In the genomic region with DNA sequence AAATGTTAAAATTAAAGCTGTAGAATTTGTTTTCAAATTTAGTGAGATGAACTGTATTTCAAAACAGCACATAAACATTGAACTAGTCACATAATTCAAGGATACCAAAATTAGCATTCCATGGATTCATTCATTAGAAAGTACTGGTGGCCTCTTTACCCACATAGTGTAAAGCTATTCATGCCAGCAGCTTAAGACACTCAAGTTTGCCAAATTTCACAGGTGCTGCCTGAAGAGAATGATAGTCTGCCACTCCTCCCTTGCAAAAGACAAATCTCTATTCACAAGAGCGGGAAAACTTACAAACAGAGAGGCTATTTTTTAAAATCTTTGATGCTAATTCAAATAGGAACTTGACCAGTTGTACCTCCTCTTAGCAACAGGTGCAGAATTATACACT, we compare ENCODE assay signal across 19 cellular contexts.
DNase-seq lines count a peak whose midpoint lies in the region; ATAC-seq and TF ChIP-seq lines count a peak whose summit lies in the region.
"Had no signal": no experiment of that assay in that cellular context is flagged by ENCODE, and none has a peak within 500 bp of the region (broad histone marks: within the 10 kb centered on the region; RNA-seq: fewer than 3 reads in every experiment).

No MANE protein-coding gene starts in this region.

- POLR2A ChIA-PET in SK-N-SH (lab: Yijun Ruan, JAX) = no interaction called here
- POLR2A ChIA-PET in activated CD4-positive, alpha-beta memory T cell treated with anti-CD3 and anti-CD28 coated beads, Interleukin-2, amount 10 ng/mL, durations not matched to agents 7 days and 5 days (lab: Charles Lee) = no interaction called here
- POLR2A ChIA-PET in CD4-positive, alpha-beta T cell (lab: Charles Lee) = no interaction called here

- H3K4me1 ChIP-seq in SK-N-SH (ENCODE audit: control insufficient read depth in 1 of 2, insufficient read depth in 2 of 2, low read depth in 1 of 2, low read length in 1 of 2) (no peaks in the 10 kb centered on the region), lower lobe of right lung (no peaks in the 10 kb centered on the region)
- H3K4me1 ChIP-seq: BE2C had no signal

- H2AFZ ChIP-seq in SK-N-SH (ENCODE audit: low read depth) = 0 out of 2 replicates have a peak overlapping the region, but pooled peaks have one; percentile 51

- ATAC-seq in SK-N-SH treated with all-trans-retinoic acid at 6 μM for 48 hours = no peak
- ATAC-seq in lower lobe of right lung = no peak
- ATAC-seq in CD4-positive, alpha-beta T cell (ENCODE audit: poor library complexity) = no peak
- ATAC-seq: CD8-positive, alpha-beta T cell had no signal

- no peak overlapping the region for H3K4me2 ChIP-seq in SK-N-SH

- no peaks in the 10 kb centered on the region for H3K36me3 ChIP-seq in SK-N-SH (replicated peaks in 1 of 2; ENCODE audit: control insufficient read depth in 1 of 2, insufficient read depth in 2 of 2, low read length in 1 of 2)
- H3K36me3 ChIP-seq in lower lobe of right lung = no peaks in the 10 kb centered on the region
- H3K36me3 ChIP-seq: BE2C had no signal

- no peak for TF ChIP-seq RAD21 in SK-N-SH (IDR thresholded peaks at IDR 0.05; ENCODE audit: low read length)

- no peaks in the 10 kb centered on the region for H3K4me1 Mint-ChIP-seq in activated CD4-positive, alpha-beta memory T cell treated with anti-CD3 and anti-CD28 coated beads, Interleukin-2, amount 10 ng/mL, durations not matched to agents 7 days and 5 days
- H3K4me1 Mint-ChIP-seq in CD4-positive, alpha-beta T cell (ENCODE audit: low read depth) = no peaks in the 10 kb centered on the region

- no peaks in the 10 kb centered on the region for H3K27me3 ChIP-seq in SK-N-SH (ENCODE audit: insufficient read depth)
- no peaks in the 10 kb centered on the region for H3K27me3 ChIP-seq in lower lobe of right lung (ENCODE audit: low read depth)
- no peaks in the 10 kb centered on the region for H3K27me3 ChIP-seq in CD4-positive, alpha-beta T cell (ENCODE audit: control insufficient read depth, insufficient read depth, low read length)
- H3K27me3 ChIP-seq: BE2C had no signal

- intact Hi-C loops in lower lobe of right lung (cut with DNase I) = no loop called here
- intact Hi-C loops in CD4-positive, alpha-beta T cell (cut with DNase I, micrococcal nuclease) = no loop called here

- H3K27ac ChIP-seq in SK-N-SH (ENCODE audit: low read depth in 2 of 2, low read length in 1 of 2) = no peak overlapping the region
- H3K27ac ChIP-seq in lower lobe of right lung = no peak overlapping the region
- H3K27ac ChIP-seq in CD4-positive, alpha-beta T cell (ENCODE audit: low read depth, low read length) = no peak overlapping the region
- H3K27ac ChIP-seq: C4-2B, HL-60 had no signal

- no peaks in the 10 kb centered on the region for H4K20me1 ChIP-seq in SK-N-SH (ENCODE audit: insufficient read depth)

- no peak for TF ChIP-seq EP300 in SK-N-SH (IDR thresholded peaks at IDR 0.05; ENCODE audit: borderline replicate concordance in 1 of 2, low read depth in 1 of 2, low read length in 1 of 2)

- no peak overlapping the region for H3K9ac ChIP-seq in SK-N-SH

- no peaks in the 10 kb centered on the region for H3K36me3 Mint-ChIP-seq in activated CD4-positive, alpha-beta memory T cell treated with anti-CD3 and anti-CD28 coated beads, Interleukin-2, amount 10 ng/mL, durations not matched to agents 7 days and 5 days (ENCODE audit: low read depth)
- H3K36me3 Mint-ChIP-seq in CD4-positive, alpha-beta T cell (ENCODE audit: low read depth) = no peaks in the 10 kb centered on the region
- H3K36me3 Mint-ChIP-seq: CD8-positive, alpha-beta T cell had no signal

- no peaks in the 10 kb centered on the region for H3K9me2 ChIP-seq in SK-N-SH

- H3K4me3 Mint-ChIP-seq in activated CD4-positive, alpha-beta memory T cell treated with anti-CD3 and anti-CD28 coated beads, Interleukin-2, amount 10 ng/mL, durations not matched to agents 7 days and 5 days = no peak overlapping the region
- H3K4me3 Mint-ChIP-seq in CD4-positive, alpha-beta T cell = no peak overlapping the region
- H3K4me3 Mint-ChIP-seq: CD8-positive, alpha-beta T cell; HFFc6 had no signal

- no peak for DNase-seq in SK-N-SH
- DNase-seq in astrocyte of the hippocampus (ENCODE audit: low read depth, low spot score) = peak; percentile 4
- peak; percentile 6 for DNase-seq in iPS-NIHi11 (ENCODE audit: low spot score)
- no peak for DNase-seq in NCI-H524 (lab: John Stamatoyannopoulos, UW)
- DNase-seq in activated CD4-positive, alpha-beta memory T cell treated with anti-CD3 and anti-CD28 coated beads, Interleukin-2, amount 10 ng/mL, durations not matched to agents 7 days and 5 days = no peak
- no peak for DNase-seq in lower lobe of right lung
- DNase-seq in CD4-positive, alpha-beta T cell = no peak
- DNase-seq: BE2C; CD8-positive, alpha-beta T cell; COR-L47; DMS153; DMS79 treated with DMSO at 0.1 percent for 48 hours; EL; GDM1; HCEC 1CT; HFFc6 had no signal

- no peak overlapping the region for H3K27ac Mint-ChIP-seq in activated CD4-positive, alpha-beta memory T cell treated with anti-CD3 and anti-CD28 coated beads, Interleukin-2, amount 10 ng/mL, durations not matched to agents 7 days and 5 days
- no peak overlapping the region for H3K27ac Mint-ChIP-seq in CD4-positive, alpha-beta T cell
- H3K27ac Mint-ChIP-seq: CD8-positive, alpha-beta T cell; HFFc6 had no signal

- H3K9me3 ChIP-seq in SK-N-SH (no peaks in the 10 kb centered on the region), lower lobe of right lung (no peaks in the 10 kb centered on the region)
- no peaks in the 10 kb centered on the region for H3K9me3 ChIP-seq in CD4-positive, alpha-beta T cell (ENCODE audit: control insufficient read depth, low read length)
- H3K9me3 ChIP-seq: BE2C had no signal

- peaks cover 12% of the 10 kb centered on the region for H3K9me3 Mint-ChIP-seq in activated CD4-positive, alpha-beta memory T cell treated with anti-CD3 and anti-CD28 coated beads, Interleukin-2, amount 10 ng/mL, durations not matched to agents 7 days and 5 days
- peaks cover 5% of the 10 kb centered on the region for H3K9me3 Mint-ChIP-seq in CD4-positive, alpha-beta T cell

- no peaks in the 10 kb centered on the region for H3K79me2 ChIP-seq in SK-N-SH (ENCODE audit: insufficient read depth)

- H3K4me3 ChIP-seq in SK-N-SH (ENCODE audit: low read depth in 2 of 2, low read length in 1 of 2) (no peak overlapping the region), lower lobe of right lung (no peak overlapping the region)

- no peaks in the 10 kb centered on the region for H3F3A ChIP-seq in SK-N-SH (replicated peaks; ENCODE audit: insufficient read depth)

- 80% methylated on average over 1 of the region's 1 CpG for WGBS in SK-N-SH (ENCODE audit: low lambda C conversion rate)

- TF ChIP-seq CTCF in SK-N-SH (IDR thresholded peaks at IDR 0.05) = no peak
- TF ChIP-seq CTCF in lower lobe of right lung (IDR thresholded peaks at IDR 0.05) = no peak
- no peak for TF ChIP-seq CTCF in CD4-positive, alpha-beta T cell (IDR thresholded peaks at IDR 0.05)

- CTCF ChIA-PET in SK-N-SH (lab: Yijun Ruan, JAX) = no interaction called here
- CTCF ChIA-PET in activated CD4-positive, alpha-beta memory T cell treated with anti-CD3 and anti-CD28 coated beads, Interleukin-2, amount 10 ng/mL, durations not matched to agents 7 days and 5 days (lab: Charles Lee) = no interaction called here
- CTCF ChIA-PET in CD4-positive, alpha-beta T cell (lab: Charles Lee) = no interaction called here

- no peaks in the 10 kb centered on the region for H3K27me3 Mint-ChIP-seq in activated CD4-positive, alpha-beta memory T cell treated with anti-CD3 and anti-CD28 coated beads, Interleukin-2, amount 10 ng/mL, durations not matched to agents 7 days and 5 days
- no peaks in the 10 kb centered on the region for H3K27me3 Mint-ChIP-seq in CD4-positive, alpha-beta T cell

TF ChIP-seq in SK-N-SH, 30 proteins besides CTCF, POLR2A, EP300 and RAD21 (continues in another document):
- TF ChIP-seq RXRA (IDR thresholded peaks at IDR 0.05; ENCODE audit: borderline replicate concordance, low read depth) (no peak), TEAD4 (IDR thresholded peaks at IDR 0.05; ENCODE audit: borderline replicate concordance, insufficient read depth) (no peak)

TF ChIP-seq in SK-N-SH treated with all-trans-retinoic acid at 6 μM for 48 hours, 23 proteins besides CTCF, POLR2A, EP300 and RAD21 (continues in another document):
- TF ChIP-seq ESRRG (CRISPR knock-in tag; IDR thresholded peaks at IDR 0.05) = no peak
- TF ChIP-seq, protein P1, sequence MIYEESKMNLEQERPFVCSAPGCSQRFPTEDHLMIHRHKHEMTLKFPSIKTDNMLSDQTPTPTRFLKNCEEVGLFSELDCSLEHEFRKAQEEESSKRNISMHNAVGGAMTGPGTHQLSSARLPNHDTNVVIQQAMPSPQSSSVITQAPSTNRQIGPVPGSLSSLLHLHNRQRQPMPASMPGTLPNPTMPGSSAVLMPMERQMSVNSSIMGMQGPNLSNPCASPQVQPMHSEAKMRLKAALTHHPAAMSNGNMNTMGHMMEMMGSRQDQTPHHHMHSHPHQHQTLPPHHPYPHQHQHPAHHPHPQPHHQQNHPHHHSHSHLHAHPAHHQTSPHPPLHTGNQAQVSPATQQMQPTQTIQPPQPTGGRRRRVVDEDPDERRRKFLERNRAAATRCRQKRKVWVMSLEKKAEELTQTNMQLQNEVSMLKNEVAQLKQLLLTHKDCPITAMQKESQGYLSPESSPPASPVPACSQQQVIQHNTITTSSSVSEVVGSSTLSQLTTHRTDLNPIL (CRISPR knock-in tag; IDR thresholded peaks at IDR 0.05; ENCODE audit: low read depth) = no peak
- no peak for TF ChIP-seq TOX (CRISPR knock-in tag; IDR thresholded peaks at IDR 0.05; ENCODE audit: borderline replicate concordance)
- TF ChIP-seq ISL1 (CRISPR knock-in tag; IDR thresholded peaks at IDR 0.05) = no peak
- TF ChIP-seq PPARA (CRISPR knock-in tag; IDR thresholded peaks at IDR 0.05; ENCODE audit: borderline replicate concordance) = no peak
- TF ChIP-seq TCF4 (CRISPR knock-in tag; IDR thresholded peaks at IDR 0.05; ENCODE audit: borderline replicate concordance) = no peak
- TF ChIP-seq ZNF70 (CRISPR knock-in tag; IDR thresholded peaks at IDR 0.05) = no peak
- TF ChIP-seq GLIS3 (CRISPR knock-in tag; IDR thresholded peaks at IDR 0.05) = no peak
- no peak for TF ChIP-seq SNAI2 (CRISPR knock-in tag; IDR thresholded peaks at IDR 0.05)

Comparison
In these comparisons a context has a peak if more than half of its experiments do, and no peak if none do; other contexts are left out.
1. DNase-seq: peak in astrocyte of the hippocampus (single experiment) and iPS-NIHi11 (single experiment); none in SK-N-SH (single experiment), NCI-H524 (0 of 2), activated CD4-positive, alpha-beta memory T cell treated with anti-CD3 and anti-CD28 coated beads, Interleukin-2, amount 10 ng/mL, durations not matched to agents 7 days and 5 days (single experiment), lower lobe of right lung (single experiment) and CD4-positive, alpha-beta T cell (0 of 10).